In genomic region chr9:134065720-134066419, GRCh38 we compare ENCODE assay signal across 8 cellular contexts. TPM values are rescaled to one million over a fixed set of nuclear protein-coding genes. Genes with fewer than 3 reads are reported as not detected.
DNase-seq lines count a peak whose midpoint lies in the region; ATAC-seq and TF ChIP-seq lines count a peak whose summit lies in the region.

No MANE protein-coding gene starts in this region.

- ATAC-seq in right lobe of liver: peak; percentile 20 to 49 (median 39)

- peak overlapping the region; percentile 70 for H3K9ac ChIP-seq in mammary epithelial cell (ENCODE audit: insufficient read depth, low read length)

- peak; percentile 6 for DNase-seq in G401 (ENCODE audit: low spot score)
- peak; percentile 65 for DNase-seq in HT-29 (ENCODE audit: low spot score)
- peak; percentile 60 for DNase-seq in UCSD-AML1 (lab: John Stamatoyannopoulos, UW; ENCODE audit: unreplicated experiment)
- DNase-seq in mammary epithelial cell: peak; percentile 67
- DNase-seq in right lobe of liver: peak; percentile 56 to 66 (median 59)
- DNase-seq in stimulated activated CD8-positive, alpha-beta memory T cell treated with anti-CD3 and anti-CD28 coated beads, Interleukin-12 subunit alpha, Interleukin-12 subunit beta, amount 100 ng/mL, for 24 hours (ENCODE audit: extremely low read depth): peak; percentile 20
- DNase-seq in NCI-H1694 treated with DMSO at 0.1 percent for 48 hours (lab: John Stamatoyannopoulos, UW): no peak
- no peak for DNase-seq in NCI-H1436 treated with DMSO at 0.1 percent for 48 hours (lab: John Stamatoyannopoulos, UW)

- no peaks in the 10 kb centered on the region for H3K9me3 ChIP-seq in mammary epithelial cell (replicated peaks; ENCODE audit: insufficient read depth, low read length)
- no peaks in the 10 kb centered on the region for H3K9me3 ChIP-seq in right lobe of liver

- peaks cover 8% of the 10 kb centered on the region for H3K27me3 ChIP-seq in mammary epithelial cell (ENCODE audit: insufficient read depth, low read length)
- no peaks in the 10 kb centered on the region for H3K27me3 ChIP-seq in right lobe of liver

- WGBS in mammary epithelial cell (ENCODE audit: low coverage, missing lambda C conversion rate): 2% methylated on average over 13 of the region's 23 CpGs
- under 1% methylated on average over 20 of the region's 23 CpGs for WGBS in right lobe of liver (ENCODE audit: insufficient coverage, low coverage, low lambda C conversion rate, missing lambda C conversion rate)

- BruUV-seq in mammary epithelial cell (replicated peaks; lab: Mats Ljungman, UMichigan): no TSS peak

- no peaks in the 10 kb centered on the region for H4K20me1 ChIP-seq in mammary epithelial cell (ENCODE audit: insufficient read depth, low read length)

- intact Hi-C loops in mammary epithelial cell (cut with micrococcal nuclease) (loop anchor here (1.0 kb wide), 1 partner anchor 70 kb away; the partner anchor contains the start of gene WDR5), right lobe of liver (cut with DNase I) (no loop called here)

- no peaks in the 10 kb centered on the region for H3K36me3 ChIP-seq in mammary epithelial cell (ENCODE audit: insufficient read depth, low read length)
- H3K36me3 ChIP-seq in right lobe of liver: no peaks in the 10 kb centered on the region

- TF ChIP-seq POLR2A in right lobe of liver (IDR thresholded peaks at IDR 0.05): peak; percentile 32

- peak overlapping the region; percentile 97 for H3K4me2 ChIP-seq in mammary epithelial cell (ENCODE audit: insufficient read depth, low read depth, low read length)

- CTCF ChIA-PET in mammary epithelial cell (lab: Charles Lee; ENCODE audit: low non-redundant PET): interaction anchor here (0.6 kb wide), 1 partner anchor 41 kb away, joined by 11 read pairs; the partner anchor contains the start of gene BRD3OS

- H2AFZ ChIP-seq in mammary epithelial cell (ENCODE audit: low read depth, low read length): peak overlapping the region; percentile 40

- peaks cover 65% of the 10 kb centered on the region for H3K79me2 ChIP-seq in mammary epithelial cell (ENCODE audit: insufficient read depth, low read length)

- dilution Hi-C loops in mammary epithelial cell (cut with HindIII; ENCODE audit: low sequenced_read_pairs): no loop called here

- H3K27ac ChIP-seq in mammary epithelial cell (ENCODE audit: insufficient read depth, low read depth, low read length) (peak overlapping the region; percentile 47), right lobe of liver (peak overlapping the region; percentile 36 to 58 (median 47))

- in situ Hi-C loops in G401 (cut with HindIII; ENCODE audit: low sequenced_read_pairs): no loop called here
- in situ Hi-C loops in mammary epithelial cell (cut with MboI; ENCODE audit: low sequenced_read_pairs in 2 of 2): no loop called here

- TF ChIP-seq CTCF in mammary epithelial cell (conservative IDR thresholded peaks at IDR 0.05 in 1 of 2, IDR thresholded peaks at IDR 0.05 in 1 of 2; ENCODE audit: extremely low read depth in 1 of 2, insufficient read depth in 1 of 2, low read depth in 1 of 2, low read length in 2 of 2) (no peak), right lobe of liver (IDR thresholded peaks at IDR 0.05) (no peak)

- peak overlapping the region; percentile 62 to 75 (median 70) for H3K4me3 ChIP-seq in mammary epithelial cell (replicated peaks in 1 of 3; ENCODE audit: insufficient read depth in 1 of 3, low read depth in 2 of 3, low read length in 3 of 3)
- H3K4me3 ChIP-seq in right lobe of liver: peak overlapping the region; percentile 58 to 95 (median 62)

- H3K4me1 ChIP-seq in mammary epithelial cell (ENCODE audit: insufficient read depth, low read length) (peaks cover 11% of the 10 kb centered on the region), right lobe of liver (peaks cover 0 to 18% (median 0%) of the 10 kb centered on the region in 4 donors)

RNA-seq across cellular contexts. Expression of gene BRD3, which starts 2.0 kb away (rescaled TPM):
- 5.9 and 7.3 TPM in 2 replicates for total RNA-seq in G401 (2014; rRNA removed; shearing (Covaris generic))
- total RNA-seq in HT-29 (2014; rRNA removed; shearing (Covaris generic)): 15.8 and 21.8 TPM in 2 replicates
- total RNA-seq in mammary epithelial cell (10 to 100 TPM in 1 of 2 donors, 1 to 10 TPM in 1; 3.3 to 17.3 TPM), right lobe of liver (10 to 100 TPM; 10.7 to 25.4 (median 21.1) TPM)
- polyA plus RNA-seq in mammary epithelial cell: 5.6 TPM
- 5.5 TPM for polyA minus RNA-seq in mammary epithelial cell

RNA-seq across cellular contexts. Expression of gene BRD3OS, which starts 40.6 kb away (rescaled TPM):
- 32.9 and 50.7 TPM in 2 replicates for total RNA-seq in G401 (2014; rRNA removed; shearing (Covaris generic))
- 14.2 and 21.0 TPM in 2 replicates for total RNA-seq in HT-29 (2014; rRNA removed; shearing (Covaris generic))
- total RNA-seq in mammary epithelial cell (10 to 100 TPM; 18.6 to 26.7 TPM), right lobe of liver (1 to 10 TPM; 3.2 to 8.1 (median 5.9) TPM)
- polyA plus RNA-seq in mammary epithelial cell: 15.2 TPM
- polyA minus RNA-seq in mammary epithelial cell: 4.5 TPM

Comparison
In these comparisons a context has a peak if more than half of its experiments do, and no peak if none do; other contexts are left out.
1. DNase-seq: peak in G401 (single experiment), HT-29 (single experiment), UCSD-AML1 (single experiment), mammary epithelial cell (single experiment), right lobe of liver (3 of 3) and stimulated activated CD8-positive, alpha-beta memory T cell treated with anti-CD3 and anti-CD28 coated beads, Interleukin-12 subunit alpha, Interleukin-12 subunit beta, amount 100 ng/mL, for 24 hours (single experiment); none in NCI-H1694 treated with DMSO at 0.1 percent for 48 hours (single experiment) and NCI-H1436 treated with DMSO at 0.1 percent for 48 hours (single experiment).